In genomic region chr11:97622795-97623194, GRCh38 we compare ENCODE assay signal across 21 cellular contexts.
"Had no signal": no experiment of that assay in that cellular context is flagged by ENCODE, and none has a peak within 500 bp of the region (broad histone marks: within the 10 kb centered on the region; RNA-seq: fewer than 3 reads in every experiment).

No MANE protein-coding gene starts in this region.

- H3K27ac ChIP-seq: esophagus muscularis mucosa, gastroesophageal sphincter, right lobe of liver, skin epidermis, thyroid gland, upper lobe of right lung had no signal

- H3K4me1 ChIP-seq: esophagus muscularis mucosa, gastroesophageal sphincter, right lobe of liver, thyroid gland, upper lobe of right lung had no signal

- H3K27me3 ChIP-seq: esophagus muscularis mucosa, gastroesophageal sphincter, right lobe of liver, thyroid gland, upper lobe of right lung had no signal

- H3K4me3 ChIP-seq: esophagus muscularis mucosa, gastroesophageal sphincter, right lobe of liver, skin epidermis, thyroid gland, upper lobe of right lung had no signal

- H3K36me3 ChIP-seq: esophagus muscularis mucosa, gastroesophageal sphincter, right lobe of liver, thyroid gland, upper lobe of right lung had no signal

- H3K9me3 ChIP-seq: esophagus muscularis mucosa, right lobe of liver, thyroid gland, upper lobe of right lung had no signal

- DNase-seq: activated CD4-positive, alpha-beta T cell treated with anti-CD3 and anti-CD28 coated beads for 1 hour; activated CD4-positive, alpha-beta T cell treated with anti-CD3 and anti-CD28 coated beads, Interleukin-2, amount 50 U/mL, for 1 hour; activated CD8-positive, alpha-beta T cell treated with anti-CD3 and anti-CD28 coated beads, Interleukin-2, amount 10 ng/mL, durations not matched to agents 7 days and 5 days; activated naive CD4-positive, alpha-beta T cell treated with Interleukin-2 at 50 U/mL for 16 hours; activated naive CD8-positive, alpha-beta T cell treated with anti-CD3 and anti-CD28 coated beads for 36 hours; activated T-cell treated with anti-CD3 and anti-CD28 coated beads, Interleukin-2, amount 50 U/mL, for 4 hours; amniotic stem cell; caudate nucleus; effector memory CD4-positive, alpha-beta T cell; head of caudate nucleus; left colon; naive B cell; posterior cingulate gyrus; right lobe of liver; stimulated activated CD4-positive, alpha-beta T cell treated with anti-CD3 and anti-CD28 coated beads, Interleukin-1b, Interleukin-23, amount 100 ng/mL, for 48 hours; substantia nigra; thyroid gland; upper lobe of right lung had no signal
